ENCODE assay signal across 18 cellular contexts in the genomic region with DNA sequence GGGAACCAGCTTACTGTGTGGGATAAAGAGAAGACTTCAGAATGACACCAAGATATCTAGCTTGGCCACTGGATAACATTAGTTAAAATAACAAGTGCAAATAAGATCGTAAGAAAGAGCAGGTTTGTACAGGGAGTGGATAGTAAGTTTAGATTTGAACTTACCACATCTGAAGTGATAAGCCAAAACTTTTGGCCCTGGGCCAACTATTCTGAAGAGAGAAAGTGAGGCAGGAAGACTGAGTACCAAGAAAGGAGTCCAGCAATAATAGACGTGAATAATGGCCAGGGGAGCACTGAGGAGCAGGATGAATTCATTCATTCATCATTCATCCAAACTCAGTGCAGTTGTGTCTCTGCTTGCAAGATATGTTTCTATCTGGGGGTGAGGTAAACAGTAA.
"Had no signal": no experiment of that assay in that cellular context is flagged by ENCODE, and none has a peak within 500 bp of the region (broad histone marks: within the 10 kb centered on the region; RNA-seq: fewer than 3 reads in every experiment).

No MANE protein-coding gene starts in this region.

- H3K27me3 Mint-ChIP-seq: memory B cell had no signal

- ATAC-seq: esophagus mucosa; gastrocnemius medialis; left cardiac atrium; lower lobe of right lung; natural killer cell; stimulated activated naive CD8-positive, alpha-beta T cell treated with anti-CD3 and anti-CD28 coated beads, Interleukin-15, Interleukin-2, amounts not matched to agents 100 U/mL and 50 U/mL, for 24 hours had no signal

- DNase-seq: effector CD8-positive, alpha-beta T cell; gastrocnemius medialis; immature natural killer cell; left cardiac atrium; left ventricle myocardium inferior; lower lobe of right lung; natural killer cell; small intestine; stimulated activated CD4-positive, alpha-beta T cell treated with anti-CD3 and anti-CD28 coated beads, Interleukin-2, amount 100 ng/mL, for 48 hours; stimulated activated naive CD8-positive, alpha-beta T cell treated with anti-CD3 and anti-CD28 coated beads, Interleukin-15, Interleukin-2, amounts not matched to agents 100 U/mL and 50 U/mL, for 24 hours; testis had no signal

- H3K4me3 ChIP-seq: coronary artery, gastrocnemius medialis, left ventricle myocardium inferior, lower lobe of right lung, right atrium auricular region, testis, tibial nerve had no signal

- H3K9me3 Mint-ChIP-seq: immature natural killer cell, memory B cell, mesothelial cell of epicardium, natural killer cell, neural crest cell had no signal

- H3K4me1 ChIP-seq: gastrocnemius medialis, left ventricle myocardium inferior, lower lobe of right lung, right atrium auricular region, testis, tibial nerve had no signal

- H3K27ac Mint-ChIP-seq: immature natural killer cell, mesothelial cell of epicardium, natural killer cell had no signal

- H3K36me3 Mint-ChIP-seq: natural killer cell had no signal

- H3K27ac ChIP-seq: coronary artery, gastrocnemius medialis, left ventricle myocardium inferior, lower lobe of right lung, right atrium auricular region, testis, tibial nerve had no signal

- H3K9me3 ChIP-seq: gastrocnemius medialis, left ventricle myocardium inferior, lower lobe of right lung, right atrium auricular region, testis, tibial nerve had no signal

- H3K4me3 Mint-ChIP-seq: immature natural killer cell, memory B cell, mesothelial cell of epicardium, natural killer cell, neural crest cell had no signal

- H3K4me1 Mint-ChIP-seq: memory B cell, mesothelial cell of epicardium, neural crest cell had no signal
